In the genomic region with DNA sequence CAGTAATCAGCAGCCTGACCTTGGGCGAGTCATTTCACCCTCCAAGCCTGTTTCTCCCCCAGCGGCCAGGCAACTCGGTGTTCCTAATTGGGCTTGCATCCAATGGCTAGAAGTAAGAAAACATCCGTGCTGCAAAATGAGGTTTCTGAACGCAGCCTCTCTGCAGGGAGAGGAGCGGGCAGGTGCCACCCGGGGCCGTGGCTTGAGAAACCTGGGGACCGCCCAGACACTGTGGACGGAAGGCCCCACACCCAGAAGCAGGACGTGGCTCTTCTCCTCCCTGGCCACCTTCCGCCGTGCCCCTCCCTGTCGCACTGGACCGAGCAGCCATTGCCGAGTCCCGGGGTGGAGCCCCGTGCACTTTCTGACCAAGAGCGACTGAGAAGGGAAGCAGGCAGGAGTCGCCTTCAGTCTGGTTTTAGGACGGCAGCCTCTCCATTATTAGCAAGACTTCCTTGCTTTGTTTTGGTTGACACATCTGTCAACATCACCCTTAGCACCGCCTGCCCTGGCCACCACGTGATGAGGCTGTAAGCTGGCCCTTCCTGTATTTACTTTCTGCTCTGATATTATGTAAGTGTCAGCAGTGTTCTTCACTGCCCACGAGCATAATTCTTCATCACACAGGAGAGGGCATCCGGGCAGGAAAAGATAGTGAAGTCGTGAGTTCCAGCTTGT, we compare ENCODE assay signal across 8 cellular contexts. TPM values are rescaled to one million over a fixed set of nuclear protein-coding genes. Genes with fewer than 3 reads are reported as not detected.
DNase-seq lines count a peak whose midpoint lies in the region; ATAC-seq and TF ChIP-seq lines count a peak whose summit lies in the region.

No MANE protein-coding gene starts in this region.

- H3K4me1 Mint-ChIP-seq in CD14-positive monocyte, result peaks cover 37% of the 10 kb centered on the region

- H3K4me3 ChIP-seq in WERI-Rb-1 (ENCODE audit: low read depth, low read length), result peak overlapping the region; percentile 66

- peak overlapping the region; percentile 96 for H3K27ac ChIP-seq in WERI-Rb-1

- peak; percentile 93 for DNase-seq in CD14-positive monocyte (ENCODE audit: low spot score)
- DNase-seq in NCI-H2029 (lab: John Stamatoyannopoulos, UW), result peak; percentile 33
- peak; percentile 41 for DNase-seq in WERI-Rb-1
- DNase-seq in dermis blood vessel endothelial cell, result peak; percentile 90
- peak; percentile 82 for DNase-seq in left kidney (ENCODE audit: low read depth, low spot score)
- DNase-seq in stimulated activated CD4-positive, alpha-beta T cell treated with anti-CD3 and anti-CD28 coated beads, Interleukin-4, amount 100 ng/mL, for 1 hour, result peak; percentile 41
- no peak for DNase-seq in cortex of kidney (lab: John Stamatoyannopoulos, UW)

- peak overlapping the region; percentile 98 to 99 (median 98) for H3K27ac Mint-ChIP-seq in CD14-positive monocyte

- TF ChIP-seq CTCF in CD14-positive monocyte (IDR thresholded peaks at IDR 0.05) (no peak), WERI-Rb-1 (IDR thresholded peaks at IDR 0.05; ENCODE audit: low read depth, low read length) (no peak)

- H3K4me3 Mint-ChIP-seq in CD14-positive monocyte, result peak overlapping the region; percentile 97 to 98

- intact Hi-C loops in CD14-positive monocyte (cut with micrococcal nuclease), result loop anchor here (5.0 to 10.0 kb wide), 3 partner anchors 58 to 255 kb away; a partner anchor contains a TSS

- peaks cover 0 to 2% (median 0%) of the 10 kb centered on the region in 7 donors for H3K9me3 Mint-ChIP-seq in CD14-positive monocyte

- peak; percentile 9 for ATAC-seq in GM21390 (IDR thresholded peaks at IDR 0.05; ENCODE audit: unreplicated experiment)

- H3K36me3 Mint-ChIP-seq in CD14-positive monocyte, result peaks cover 35 to 45% of the 10 kb centered on the region in 2 donors

- H3K9me3 ChIP-seq in WERI-Rb-1 (ENCODE audit: severe bottlenecking), result no peaks in the 10 kb centered on the region

- H3K27me3 Mint-ChIP-seq in CD14-positive monocyte (ENCODE audit: low read depth in 3 of 3), result peaks cover 0 to 2% (median 0%) of the 10 kb centered on the region in 3 donors

- H3K36me3 ChIP-seq in WERI-Rb-1, result peaks cover 47% of the 10 kb centered on the region

- no peaks in the 10 kb centered on the region for H3K27me3 ChIP-seq in WERI-Rb-1 (ENCODE audit: insufficient read depth, low read depth, severe bottlenecking)

RNA-seq across cellular contexts. Expression of a gene that starts 0.8 kb away (rescaled TPM):
- polyA plus RNA-seq in CD14-positive monocyte, result 100 to 1,000 TPM; 179 to 186 TPM
- 88.0 and 132 TPM in 2 replicates for total RNA-seq in dermis blood vessel endothelial cell

RNA-seq across cellular contexts. Expression of a gene that starts 29.0 kb away (rescaled TPM):
- 1 to 10 TPM; 1.3 to 2.1 TPM for polyA plus RNA-seq in CD14-positive monocyte
- 10.9 and 11.4 TPM in 2 replicates for total RNA-seq in dermis blood vessel endothelial cell

RNA-seq across cellular contexts. Expression of a gene that starts 56.6 kb away (rescaled TPM):
- polyA plus RNA-seq in CD14-positive monocyte, result 10 to 100 TPM; 10.3 to 21.6 TPM
- total RNA-seq in dermis blood vessel endothelial cell, result 25.5 and 34.5 TPM in 2 replicates
